6 cellular contexts compared by ENCODE assay signal in genomic region chr19:54631938-54632337, GRCh38. TPM values are rescaled to one million over a fixed set of nuclear protein-coding genes. Genes with fewer than 3 reads are reported as not detected.
"Had no signal": no experiment of that assay in that cellular context is flagged by ENCODE, and none has a peak within 500 bp of the region (broad histone marks: within the 10 kb centered on the region; RNA-seq: fewer than 3 reads in every experiment).

No MANE protein-coding gene starts in this region.

RNA-seq across cellular contexts. Expression of gene LILRB1, which starts 1.7 kb away (rescaled TPM):
- total RNA-seq: dermis microvascular lymphatic vessel endothelial cell, endodermal cell, mammary epithelial cell had no signal
- polyA plus RNA-seq: keratinocyte, mammary epithelial cell had no signal

RNA-seq across cellular contexts. Expression of gene LILRB4, which starts 30.8 kb away (rescaled TPM):
- total RNA-seq: dermis microvascular lymphatic vessel endothelial cell, endodermal cell, glomerular endothelial cell, mammary epithelial cell had no signal
- polyA plus RNA-seq: keratinocyte, mammary epithelial cell had no signal

RNA-seq across cellular contexts. Expression of gene LILRA1, which starts 38.5 kb away (rescaled TPM):
- total RNA-seq: dermis microvascular lymphatic vessel endothelial cell, endodermal cell, glomerular endothelial cell, mammary epithelial cell had no signal
- polyA plus RNA-seq: keratinocyte, mammary epithelial cell had no signal

RNA-seq across cellular contexts. Expression of gene LILRA2, which starts 58.3 kb away (rescaled TPM):
- total RNA-seq: dermis microvascular lymphatic vessel endothelial cell, endodermal cell, esophagus mucosa, glomerular endothelial cell, mammary epithelial cell had no signal
- polyA plus RNA-seq: keratinocyte, mammary epithelial cell had no signal
